In the genomic region with DNA sequence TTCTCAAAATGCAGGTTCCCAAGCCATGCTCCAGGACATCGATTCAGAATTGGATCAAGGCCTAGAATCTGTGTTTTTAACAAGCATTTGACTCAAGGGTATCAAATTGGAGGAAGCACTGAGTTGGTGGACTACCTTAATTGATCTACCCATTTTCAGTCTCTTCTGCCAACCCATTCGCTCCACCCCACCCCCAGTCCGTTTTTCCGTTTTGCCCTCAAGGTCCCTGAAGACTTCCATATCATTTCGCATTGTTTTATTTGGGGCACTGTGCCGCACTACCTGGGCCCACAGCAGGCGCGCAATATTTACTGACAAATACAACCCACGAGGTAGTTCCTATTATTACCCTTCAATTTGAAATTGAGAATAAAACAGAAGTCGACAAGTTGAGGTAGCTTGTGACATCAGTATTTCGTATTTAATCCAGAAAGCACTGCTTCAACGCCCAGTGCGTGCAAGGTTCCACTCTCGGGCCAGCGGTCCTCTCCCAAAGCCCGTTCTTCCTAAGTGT, we compare ENCODE assay signal across 1 cellular context.
TF ChIP-seq lines count a peak whose summit lies in the region.

No MANE protein-coding gene starts in this region.

TF ChIP-seq in K562, 482 proteins besides CTCF, POLR2A, EP300 and RAD21 (continued from another document and continues in another):
- TF ChIP-seq, protein P1, sequence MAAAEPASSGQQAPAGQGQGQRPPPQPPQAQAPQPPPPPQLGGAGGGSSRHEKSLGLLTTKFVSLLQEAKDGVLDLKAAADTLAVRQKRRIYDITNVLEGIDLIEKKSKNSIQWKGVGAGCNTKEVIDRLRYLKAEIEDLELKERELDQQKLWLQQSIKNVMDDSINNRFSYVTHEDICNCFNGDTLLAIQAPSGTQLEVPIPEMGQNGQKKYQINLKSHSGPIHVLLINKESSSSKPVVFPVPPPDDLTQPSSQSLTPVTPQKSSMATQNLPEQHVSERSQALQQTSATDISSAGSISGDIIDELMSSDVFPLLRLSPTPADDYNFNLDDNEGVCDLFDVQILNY (CRISPR knock-in tag; IDR thresholded peaks at IDR 0.05), result no peak
- TF ChIP-seq ZSCAN29 (IDR thresholded peaks at IDR 0.05) (no peak), ZNF41 (CRISPR knock-in tag; conservative IDR thresholded peaks at IDR 0.05) (no peak), ASH1L (IDR thresholded peaks at IDR 0.05; ENCODE audit: borderline replicate concordance, low read depth, partially characterized antibody) (no peak), HDAC2 (IDR thresholded peaks at IDR 0.05) (peak; percentile 38; the same call in 1 of the 2 replicates), TSC22D4 (tag; IDR thresholded peaks at IDR 0.05) (no peak), CBFA2T2 (conservative IDR thresholded peaks at IDR 0.05) (no peak), CBFB (CRISPR knock-in tag; IDR thresholded peaks at IDR 0.05) (no peak), ZNF12 (CRISPR knock-in tag; IDR thresholded peaks at IDR 0.05) (0 out of 2 replicates have a peak, but pooled peaks have one; percentile 47), ELF1 (tag; IDR thresholded peaks at IDR 0.05) (no peak), ZNF79 (CRISPR knock-in tag; IDR thresholded peaks at IDR 0.05; ENCODE audit: low read depth) (no peak), CBX8 (IDR thresholded peaks at IDR 0.05; ENCODE audit: borderline replicate concordance, extremely low read depth, low read depth, low read length, poor library complexity, severe bottlenecking) (no peak), SUPT5H (IDR thresholded peaks at IDR 0.05) (no peak), NCOA2 (IDR thresholded peaks at IDR 0.05; ENCODE audit: partially characterized antibody in 2 of 2) (no peak), TOE1 (IDR thresholded peaks at IDR 0.05; ENCODE audit: borderline replicate concordance) (no peak), TOE1 (CRISPR knock-in tag; IDR thresholded peaks at IDR 0.05; ENCODE audit: borderline replicate concordance, low read depth) (no peak), RB1 (IDR thresholded peaks at IDR 0.05; ENCODE audit: low read depth) (no peak), SOX6 (IDR thresholded peaks at IDR 0.05) (0 out of 2 replicates have a peak, but pooled peaks have one; percentile 14), E2F6 (IDR thresholded peaks at IDR 0.05; ENCODE audit: borderline replicate concordance in 1 of 2, extremely low read depth in 1 of 2, insufficient read depth in 1 of 2, insufficient read length in 1 of 2, low read depth in 1 of 2, low read length in 1 of 2, poor library complexity in 1 of 2, severe bottlenecking in 1 of 2) (no peak), HLTF (IDR thresholded peaks at IDR 0.05) (no peak), ZNF239 (CRISPR knock-in tag; IDR thresholded peaks at IDR 0.05) (no peak), PHF21A (IDR thresholded peaks at IDR 0.05; ENCODE audit: borderline replicate concordance, low read depth) (no peak), ZNF316 (IDR thresholded peaks at IDR 0.05) (no peak), AFF1 (IDR thresholded peaks at IDR 0.05; ENCODE audit: low read depth in 1 of 2, partially characterized antibody in 2 of 2) (peak; percentile 48 to 64), ZNF354B (CRISPR knock-in tag; IDR thresholded peaks at IDR 0.05) (no peak), ARID1B (IDR thresholded peaks at IDR 0.05) (no peak), ZNF655 (CRISPR knock-in tag; IDR thresholded peaks at IDR 0.05) (no peak), MLX (CRISPR knock-in tag; conservative IDR thresholded peaks at IDR 0.05) (no peak), CHCHD3 (CRISPR knock-in tag; IDR thresholded peaks at IDR 0.05) (no peak), POU5F1 (IDR thresholded peaks at IDR 0.05; ENCODE audit: borderline replicate concordance, low read depth, low read length, partially characterized antibody) (no peak), PHB2 (IDR thresholded peaks at IDR 0.05; ENCODE audit: low read depth) (no peak), HOXB6 (CRISPR knock-in tag; IDR thresholded peaks at IDR 0.05; ENCODE audit: borderline replicate concordance) (no peak), ZNF143 (CRISPR knock-in tag; IDR thresholded peaks at IDR 0.05) (no peak), SRF (CRISPR knock-in tag; IDR thresholded peaks at IDR 0.05) (no peak), NFYB (IDR thresholded peaks at IDR 0.05; ENCODE audit: extremely low read depth, insufficient read length) (no peak), SPI1 (IDR thresholded peaks at IDR 0.05; ENCODE audit: borderline replicate concordance, low read depth, low read length) (no peak), TAF1 (IDR thresholded peaks at IDR 0.05; ENCODE audit: control insufficient read depth, extremely low read depth, insufficient read depth, low read length, severe bottlenecking) (no peak), ZKSCAN1 (IDR thresholded peaks at IDR 0.05; ENCODE audit: low read depth, low read length) (no peak), ESRRA (IDR thresholded peaks at IDR 0.05; ENCODE audit: borderline replicate concordance, low read depth) (no peak), HSF4 (CRISPR knock-in tag; IDR thresholded peaks at IDR 0.05; ENCODE audit: borderline replicate concordance) (no peak), NFIC (IDR thresholded peaks at IDR 0.05) (no peak), NR3C1 (CRISPR knock-in tag; IDR thresholded peaks at IDR 0.05) (no peak), SRSF3 (IDR thresholded peaks at IDR 0.05; ENCODE audit: insufficient read depth, low read length) (no peak)
- TF ChIP-seq, protein P2, sequence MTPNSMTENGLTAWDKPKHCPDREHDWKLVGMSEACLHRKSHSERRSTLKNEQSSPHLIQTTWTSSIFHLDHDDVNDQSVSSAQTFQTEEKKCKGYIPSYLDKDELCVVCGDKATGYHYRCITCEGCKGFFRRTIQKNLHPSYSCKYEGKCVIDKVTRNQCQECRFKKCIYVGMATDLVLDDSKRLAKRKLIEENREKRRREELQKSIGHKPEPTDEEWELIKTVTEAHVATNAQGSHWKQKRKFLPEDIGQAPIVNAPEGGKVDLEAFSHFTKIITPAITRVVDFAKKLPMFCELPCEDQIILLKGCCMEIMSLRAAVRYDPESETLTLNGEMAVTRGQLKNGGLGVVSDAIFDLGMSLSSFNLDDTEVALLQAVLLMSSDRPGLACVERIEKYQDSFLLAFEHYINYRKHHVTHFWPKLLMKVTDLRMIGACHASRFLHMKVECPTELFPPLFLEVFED (CRISPR knock-in tag; conservative IDR thresholded peaks at IDR 0.05), result no peak
- TF ChIP-seq, protein P3, sequence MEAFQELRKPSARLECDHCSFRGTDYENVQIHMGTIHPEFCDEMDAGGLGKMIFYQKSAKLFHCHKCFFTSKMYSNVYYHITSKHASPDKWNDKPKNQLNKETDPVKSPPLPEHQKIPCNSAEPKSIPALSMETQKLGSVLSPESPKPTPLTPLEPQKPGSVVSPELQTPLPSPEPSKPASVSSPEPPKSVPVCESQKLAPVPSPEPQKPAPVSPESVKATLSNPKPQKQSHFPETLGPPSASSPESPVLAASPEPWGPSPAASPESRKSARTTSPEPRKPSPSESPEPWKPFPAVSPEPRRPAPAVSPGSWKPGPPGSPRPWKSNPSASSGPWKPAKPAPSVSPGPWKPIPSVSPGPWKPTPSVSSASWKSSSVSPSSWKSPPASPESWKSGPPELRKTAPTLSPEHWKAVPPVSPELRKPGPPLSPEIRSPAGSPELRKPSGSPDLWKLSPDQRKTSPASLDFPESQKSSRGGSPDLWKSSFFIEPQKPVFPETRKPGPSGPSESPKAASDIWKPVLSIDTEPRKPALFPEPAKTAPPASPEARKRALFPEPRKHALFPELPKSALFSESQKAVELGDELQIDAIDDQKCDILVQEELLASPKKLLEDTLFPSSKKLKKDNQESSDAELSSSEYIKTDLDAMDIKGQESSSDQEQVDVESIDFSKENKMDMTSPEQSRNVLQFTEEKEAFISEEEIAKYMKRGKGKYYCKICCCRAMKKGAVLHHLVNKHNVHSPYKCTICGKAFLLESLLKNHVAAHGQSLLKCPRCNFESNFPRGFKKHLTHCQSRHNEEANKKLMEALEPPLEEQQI (IDR thresholded peaks at IDR 0.05), result no peak
- TF ChIP-seq, protein P4, sequence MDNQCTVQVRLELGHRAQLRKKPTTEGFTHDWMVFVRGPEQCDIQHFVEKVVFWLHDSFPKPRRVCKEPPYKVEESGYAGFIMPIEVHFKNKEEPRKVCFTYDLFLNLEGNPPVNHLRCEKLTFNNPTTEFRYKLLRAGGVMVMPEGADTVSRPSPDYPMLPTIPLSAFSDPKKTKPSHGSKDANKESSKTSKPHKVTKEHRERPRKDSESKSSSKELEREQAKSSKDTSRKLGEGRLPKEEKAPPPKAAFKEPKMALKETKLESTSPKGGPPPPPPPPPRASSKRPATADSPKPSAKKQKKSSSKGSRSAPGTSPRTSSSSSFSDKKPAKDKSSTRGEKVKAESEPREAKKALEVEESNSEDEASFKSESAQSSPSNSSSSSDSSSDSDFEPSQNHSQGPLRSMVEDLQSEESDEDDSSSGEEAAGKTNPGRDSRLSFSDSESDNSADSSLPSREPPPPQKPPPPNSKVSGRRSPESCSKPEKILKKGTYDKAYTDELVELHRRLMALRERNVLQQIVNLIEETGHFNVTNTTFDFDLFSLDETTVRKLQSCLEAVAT (IDR thresholded peaks at IDR 0.05), result peak in 1 of 2 experiments; percentile 39; a peak in 1 of 4 replicates
- TF ChIP-seq, protein P5, sequence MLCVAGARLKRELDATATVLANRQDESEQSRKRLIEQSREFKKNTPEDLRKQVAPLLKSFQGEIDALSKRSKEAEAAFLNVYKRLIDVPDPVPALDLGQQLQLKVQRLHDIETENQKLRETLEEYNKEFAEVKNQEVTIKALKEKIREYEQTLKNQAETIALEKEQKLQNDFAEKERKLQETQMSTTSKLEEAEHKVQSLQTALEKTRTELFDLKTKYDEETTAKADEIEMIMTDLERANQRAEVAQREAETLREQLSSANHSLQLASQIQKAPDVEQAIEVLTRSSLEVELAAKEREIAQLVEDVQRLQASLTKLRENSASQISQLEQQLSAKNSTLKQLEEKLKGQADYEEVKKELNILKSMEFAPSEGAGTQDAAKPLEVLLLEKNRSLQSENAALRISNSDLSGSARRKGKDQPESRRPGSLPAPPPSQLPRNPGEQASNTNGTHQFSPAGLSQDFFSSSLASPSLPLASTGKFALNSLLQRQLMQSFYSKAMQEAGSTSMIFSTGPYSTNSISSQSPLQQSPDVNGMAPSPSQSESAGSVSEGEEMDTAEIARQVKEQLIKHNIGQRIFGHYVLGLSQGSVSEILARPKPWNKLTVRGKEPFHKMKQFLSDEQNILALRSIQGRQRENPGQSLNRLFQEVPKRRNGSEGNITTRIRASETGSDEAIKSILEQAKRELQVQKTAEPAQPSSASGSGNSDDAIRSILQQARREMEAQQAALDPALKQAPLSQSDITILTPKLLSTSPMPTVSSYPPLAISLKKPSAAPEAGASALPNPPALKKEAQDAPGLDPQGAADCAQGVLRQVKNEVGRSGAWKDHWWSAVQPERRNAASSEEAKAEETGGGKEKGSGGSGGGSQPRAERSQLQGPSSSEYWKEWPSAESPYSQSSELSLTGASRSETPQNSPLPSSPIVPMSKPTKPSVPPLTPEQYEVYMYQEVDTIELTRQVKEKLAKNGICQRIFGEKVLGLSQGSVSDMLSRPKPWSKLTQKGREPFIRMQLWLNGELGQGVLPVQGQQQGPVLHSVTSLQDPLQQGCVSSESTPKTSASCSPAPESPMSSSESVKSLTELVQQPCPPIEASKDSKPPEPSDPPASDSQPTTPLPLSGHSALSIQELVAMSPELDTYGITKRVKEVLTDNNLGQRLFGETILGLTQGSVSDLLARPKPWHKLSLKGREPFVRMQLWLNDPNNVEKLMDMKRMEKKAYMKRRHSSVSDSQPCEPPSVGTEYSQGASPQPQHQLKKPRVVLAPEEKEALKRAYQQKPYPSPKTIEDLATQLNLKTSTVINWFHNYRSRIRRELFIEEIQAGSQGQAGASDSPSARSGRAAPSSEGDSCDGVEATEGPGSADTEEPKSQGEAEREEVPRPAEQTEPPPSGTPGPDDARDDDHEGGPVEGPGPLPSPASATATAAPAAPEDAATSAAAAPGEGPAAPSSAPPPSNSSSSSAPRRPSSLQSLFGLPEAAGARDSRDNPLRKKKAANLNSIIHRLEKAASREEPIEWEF (CRISPR knock-in tag; IDR thresholded peaks at IDR 0.05), result 0 out of 2 replicates have a peak, but pooled peaks have one; percentile 52
